Comparison of ENCODE assay signal across 17 cellular contexts in the genomic region with DNA sequence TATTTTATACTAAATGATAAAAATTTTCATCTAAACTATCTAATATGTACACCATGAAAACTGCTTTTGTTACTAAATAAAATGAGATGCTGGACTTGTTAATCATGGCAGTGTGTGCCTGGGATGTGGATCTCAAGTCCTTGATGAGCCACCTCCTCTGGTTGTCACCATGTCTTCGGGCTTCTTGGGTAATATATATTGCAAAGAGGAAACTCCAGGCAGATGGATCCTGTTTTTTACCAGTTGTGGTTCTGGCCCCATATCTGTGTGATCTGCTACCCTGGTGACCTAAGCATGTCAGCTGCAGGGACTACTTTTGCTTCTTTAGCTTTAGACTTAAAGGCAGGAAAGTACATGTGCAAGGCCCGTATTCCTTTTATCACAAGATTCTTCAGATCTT. TPM values are rescaled to one million over a fixed set of nuclear protein-coding genes. Genes with fewer than 3 reads are reported as not detected.
A peak's percentile ranks its signal among the peaks of the same experiment; 100 is the strongest.
DNase-seq lines count a peak whose midpoint lies in the region; ATAC-seq, FAIRE-seq and TF ChIP-seq lines count a peak whose summit lies in the region.
"Had no signal": no experiment of that assay in that cellular context is flagged by ENCODE, and none has a peak within 500 bp of the region (broad histone marks: within the 10 kb centered on the region; RNA-seq: fewer than 3 reads in every experiment).

No MANE protein-coding gene starts in this region.

- no peaks in the 10 kb centered on the region for H3K9me3 Mint-ChIP-seq in T-cell
- H3K9me3 Mint-ChIP-seq: stimulated activated naive CD8-positive, alpha-beta T cell treated with anti-CD3 and anti-CD28 coated beads, Interleukin-15, amount 100 ng/mL, for 72 hours; WTC11 had no signal

- TF ChIP-seq CTCF in BE2C (IDR thresholded peaks at IDR 0.05; ENCODE audit: low read depth, low read length), result no peak

- FAIRE-seq in GM19239 (lab: Jason Lieb, UNC), result peak; percentile 4

- H3K4me3 Mint-ChIP-seq in T-cell, result no peak overlapping the region
- H3K4me3 Mint-ChIP-seq: stimulated activated naive CD8-positive, alpha-beta T cell treated with anti-CD3 and anti-CD28 coated beads, Interleukin-15, amount 100 ng/mL, for 72 hours; WTC11 had no signal

- H3K4me1 Mint-ChIP-seq in T-cell, result peaks cover 60 to 64% (median 62%) of the 10 kb centered on the region in 3 donors
- H3K4me1 Mint-ChIP-seq: WTC11 had no signal

- peaks cover 16% of the 10 kb centered on the region for H3K4me1 ChIP-seq in BE2C

- H3K27me3 Mint-ChIP-seq in T-cell, result no peaks in the 10 kb centered on the region
- H3K27me3 Mint-ChIP-seq: stimulated activated naive CD8-positive, alpha-beta T cell treated with anti-CD3 and anti-CD28 coated beads, Interleukin-15, amount 100 ng/mL, for 72 hours had no signal

- H3K36me3 ChIP-seq in BE2C, result peaks cover 13% of the 10 kb centered on the region

- no peak overlapping the region for H3K4me3 ChIP-seq in BE2C (ENCODE audit: low read depth, low read length)
- H3K4me3 ChIP-seq: BLaER1, dorsolateral prefrontal cortex had no signal

- peak in 1 of 4 experiments; percentile 63 for ATAC-seq in T-cell (replicated peaks in 1 of 4)
- ATAC-seq: stimulated activated naive CD8-positive, alpha-beta T cell treated with anti-CD3 and anti-CD28 coated beads, Interleukin-15, amount 100 ng/mL, for 72 hours; WTC11 had no signal

- CTCF ChIA-PET in T-cell (lab: Charles Lee), result interaction anchor here in 1 of 2 donors (0.5 kb wide), 1 partner anchor 639 kb away, joined by 3 read pairs; no protein-coding TSS in a partner anchor

- POLR2A ChIA-PET in T-cell (lab: Charles Lee), result no interaction called here

- peak overlapping the region; percentile 51 to 81 for H3K27ac Mint-ChIP-seq in T-cell
- H3K27ac Mint-ChIP-seq: stimulated activated naive CD8-positive, alpha-beta T cell treated with anti-CD3 and anti-CD28 coated beads, Interleukin-15, amount 100 ng/mL, for 72 hours; WTC11 had no signal

- DNase-seq in BE2C (peak; percentile 25), GM19239 (ENCODE audit: insufficient read length, low spot score) (no peak), T-cell (peak in 2 of 34 experiments; percentile 10 to 33), medulla oblongata (ENCODE audit: extremely low spot score) (peak; percentile 38), dedifferentiated amniotic fluid mesenchymal stem cell (ENCODE audit: extremely low spot score) (no peak), mesenteric fat pad (ENCODE audit: low spot score) (no peak), NCI-H774 (lab: John Stamatoyannopoulos, UW) (no peak), T-helper 1 cell (no peak)
- DNase-seq: activated T-cell treated with anti-CD3 and anti-CD28 coated beads for 4 hours; aorta; dorsolateral prefrontal cortex; MM.1S; NCI-H446; stimulated activated CD4-positive, alpha-beta T cell treated with anti-CD3 and anti-CD28 coated beads, Interleukin-4, amount 100 ng/mL, for 24 hours; stimulated activated naive CD8-positive, alpha-beta T cell treated with anti-CD3 and anti-CD28 coated beads, Interleukin-15, amount 100 ng/mL, for 72 hours had no signal

- peaks cover 21% of the 10 kb centered on the region for H3K36me3 Mint-ChIP-seq in T-cell

- H3K27me3 ChIP-seq in BE2C, result no peaks in the 10 kb centered on the region
- H3K27me3 ChIP-seq: BLaER1, dorsolateral prefrontal cortex had no signal

- no peaks in the 10 kb centered on the region for H3K9me3 ChIP-seq in BE2C
- H3K9me3 ChIP-seq: BLaER1 had no signal

RNA-seq across cellular contexts. Expression of a gene that starts 46.2 kb away (rescaled TPM):
- 9.2 TPM for polyA plus RNA-seq in BE2C (2012; ENCODE audit: insufficient read depth, insufficient read length, low read depth)
- total RNA-seq in T-cell (10 to 100 TPM in 3 of 5 donors, 1 to 10 TPM in 2; 3.6 to 13.0 (median 10.6) TPM), mesenteric fat pad (13.4 TPM)

RNA-seq across cellular contexts. Expression of a gene that starts 46.6 kb away (rescaled TPM):
- 6.5 TPM for polyA plus RNA-seq in BE2C (2012; ENCODE audit: insufficient read depth, insufficient read length, low read depth)
- total RNA-seq in T-cell, result 10 to 100 TPM; 19.7 to 35.8 (median 28.0) TPM
- 14.5 TPM for total RNA-seq in mesenteric fat pad

RNA-seq across cellular contexts. Expression of a gene that starts 55.8 kb away (rescaled TPM):
- 19.5 TPM for polyA plus RNA-seq in BE2C (2012; ENCODE audit: insufficient read depth, insufficient read length, low read depth)
- total RNA-seq in T-cell, result 10 to 100 TPM; 27.1 to 35.9 (median 32.4) TPM
- total RNA-seq in mesenteric fat pad, result 8.9 TPM

Comparison
In these comparisons a context has a peak if more than half of its experiments do, and no peak if none do; other contexts are left out.
1. DNase-seq: peak in BE2C (single experiment) and medulla oblongata (single experiment); none in GM19239 (single experiment), dedifferentiated amniotic fluid mesenchymal stem cell (single experiment), mesenteric fat pad (single experiment), NCI-H774 (single experiment) and T-helper 1 cell (0 of 5).